1 cellular context compared by ENCODE assay signal in the genomic region with DNA sequence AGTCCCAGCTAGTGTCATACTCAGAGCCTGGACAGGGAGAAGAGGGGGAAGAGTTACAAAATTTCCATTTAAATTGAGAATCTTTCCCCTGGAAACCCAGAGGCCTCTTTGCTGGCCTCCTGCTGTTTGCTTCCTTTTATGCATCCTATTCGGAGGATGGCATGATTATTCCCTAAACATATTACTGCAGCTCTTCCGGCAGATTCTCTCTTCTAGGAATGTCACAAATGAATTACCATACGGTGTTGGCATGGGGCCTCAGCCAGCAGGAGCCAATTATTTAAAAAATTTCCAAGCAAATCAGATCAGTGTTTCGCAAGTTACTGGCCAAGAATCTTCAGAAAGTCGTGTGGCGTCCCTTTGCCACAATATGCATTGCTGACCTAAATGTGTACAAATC.
TF ChIP-seq lines count a peak whose summit lies in the region.

No MANE protein-coding gene starts in this region.

TF ChIP-seq in GM23338, 12 proteins besides CTCF, POLR2A, EP300 and RAD21 (continued from another document):
- TF ChIP-seq, protein P1, sequence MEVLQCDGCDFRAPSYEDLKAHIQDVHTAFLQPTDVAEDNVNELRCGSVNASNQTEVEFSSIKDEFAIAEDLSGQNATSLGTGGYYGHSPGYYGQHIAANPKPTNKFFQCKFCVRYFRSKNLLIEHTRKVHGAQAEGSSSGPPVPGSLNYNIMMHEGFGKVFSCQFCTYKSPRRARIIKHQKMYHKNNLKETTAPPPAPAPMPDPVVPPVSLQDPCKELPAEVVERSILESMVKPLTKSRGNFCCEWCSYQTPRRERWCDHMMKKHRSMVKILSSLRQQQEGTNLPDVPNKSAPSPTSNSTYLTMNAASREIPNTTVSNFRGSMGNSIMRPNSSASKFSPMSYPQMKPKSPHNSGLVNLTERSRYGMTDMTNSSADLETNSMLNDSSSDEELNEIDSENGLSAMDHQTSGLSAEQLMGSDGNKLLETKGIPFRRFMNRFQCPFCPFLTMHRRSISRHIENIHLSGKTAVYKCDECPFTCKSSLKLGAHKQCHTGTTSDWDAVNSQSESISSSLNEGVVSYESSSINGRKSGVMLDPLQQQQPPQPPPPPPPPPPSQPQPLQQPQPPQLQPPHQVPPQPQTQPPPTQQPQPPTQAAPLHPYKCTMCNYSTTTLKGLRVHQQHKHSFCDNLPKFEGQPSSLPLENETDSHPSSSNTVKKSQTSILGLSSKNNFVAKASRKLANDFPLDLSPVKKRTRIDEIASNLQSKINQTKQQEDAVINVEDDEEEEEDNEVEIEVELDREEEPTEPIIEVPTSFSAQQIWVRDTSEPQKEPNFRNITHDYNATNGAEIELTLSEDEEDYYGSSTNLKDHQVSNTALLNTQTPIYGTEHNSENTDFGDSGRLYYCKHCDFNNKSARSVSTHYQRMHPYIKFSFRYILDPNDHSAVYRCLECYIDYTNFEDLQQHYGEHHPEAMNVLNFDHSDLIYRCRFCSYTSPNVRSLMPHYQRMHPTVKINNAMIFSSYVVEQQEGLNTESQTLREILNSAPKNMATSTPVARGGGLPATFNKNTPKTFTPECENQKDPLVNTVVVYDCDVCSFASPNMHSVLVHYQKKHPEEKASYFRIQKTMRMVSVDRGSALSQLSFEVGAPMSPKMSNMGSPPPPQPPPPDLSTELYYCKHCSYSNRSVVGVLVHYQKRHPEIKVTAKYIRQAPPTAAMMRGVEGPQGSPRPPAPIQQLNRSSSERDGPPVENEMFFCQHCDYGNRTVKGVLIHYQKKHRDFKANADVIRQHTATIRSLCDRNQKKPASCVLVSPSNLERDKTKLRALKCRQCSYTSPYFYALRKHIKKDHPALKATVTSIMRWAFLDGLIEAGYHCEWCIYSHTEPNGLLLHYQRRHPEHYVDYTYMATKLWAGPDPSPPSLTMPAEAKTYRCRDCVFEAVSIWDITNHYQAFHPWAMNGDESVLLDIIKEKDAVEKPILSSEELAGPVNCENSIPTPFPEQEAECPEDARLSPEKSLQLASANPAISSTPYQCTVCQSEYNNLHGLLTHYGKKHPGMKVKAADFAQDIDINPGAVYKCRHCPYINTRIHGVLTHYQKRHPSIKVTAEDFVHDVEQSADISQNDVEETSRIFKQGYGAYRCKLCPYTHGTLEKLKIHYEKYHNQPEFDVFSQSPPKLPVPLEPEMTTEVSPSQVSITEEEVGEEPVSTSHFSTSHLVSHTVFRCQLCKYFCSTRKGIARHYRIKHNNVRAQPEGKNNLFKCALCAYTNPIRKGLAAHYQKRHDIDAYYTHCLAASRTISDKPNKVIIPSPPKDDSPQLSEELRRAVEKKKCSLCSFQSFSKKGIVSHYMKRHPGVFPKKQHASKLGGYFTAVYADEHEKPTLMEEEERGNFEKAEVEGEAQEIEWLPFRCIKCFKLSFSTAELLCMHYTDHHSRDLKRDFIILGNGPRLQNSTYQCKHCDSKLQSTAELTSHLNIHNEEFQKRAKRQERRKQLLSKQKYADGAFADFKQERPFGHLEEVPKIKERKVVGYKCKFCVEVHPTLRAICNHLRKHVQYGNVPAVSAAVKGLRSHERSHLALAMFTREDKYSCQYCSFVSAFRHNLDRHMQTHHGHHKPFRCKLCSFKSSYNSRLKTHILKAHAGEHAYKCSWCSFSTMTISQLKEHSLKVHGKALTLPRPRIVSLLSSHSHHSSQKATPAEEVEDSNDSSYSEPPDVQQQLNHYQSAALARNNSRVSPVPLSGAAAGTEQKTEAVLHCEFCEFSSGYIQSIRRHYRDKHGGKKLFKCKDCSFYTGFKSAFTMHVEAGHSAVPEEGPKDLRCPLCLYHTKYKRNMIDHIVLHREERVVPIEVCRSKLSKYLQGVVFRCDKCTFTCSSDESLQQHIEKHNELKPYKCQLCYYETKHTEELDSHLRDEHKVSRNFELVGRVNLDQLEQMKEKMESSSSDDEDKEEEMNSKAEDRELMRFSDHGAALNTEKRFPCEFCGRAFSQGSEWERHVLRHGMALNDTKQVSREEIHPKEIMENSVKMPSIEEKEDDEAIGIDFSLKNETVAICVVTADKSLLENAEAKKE (CRISPR knock-in tag; IDR thresholded peaks at IDR 0.05): no peak
- TF ChIP-seq ZNF331 (CRISPR knock-in tag; IDR thresholded peaks at IDR 0.05; ENCODE audit: low read depth): no peak
- TF ChIP-seq STAT1 (IDR thresholded peaks at IDR 0.05; ENCODE audit: unreplicated experiment): no peak
- TF ChIP-seq NANOG (IDR thresholded peaks at IDR 0.05; ENCODE audit: borderline replicate concordance): no peak
